Comparison of ENCODE assay signal across 1 cellular context in the genomic region with DNA sequence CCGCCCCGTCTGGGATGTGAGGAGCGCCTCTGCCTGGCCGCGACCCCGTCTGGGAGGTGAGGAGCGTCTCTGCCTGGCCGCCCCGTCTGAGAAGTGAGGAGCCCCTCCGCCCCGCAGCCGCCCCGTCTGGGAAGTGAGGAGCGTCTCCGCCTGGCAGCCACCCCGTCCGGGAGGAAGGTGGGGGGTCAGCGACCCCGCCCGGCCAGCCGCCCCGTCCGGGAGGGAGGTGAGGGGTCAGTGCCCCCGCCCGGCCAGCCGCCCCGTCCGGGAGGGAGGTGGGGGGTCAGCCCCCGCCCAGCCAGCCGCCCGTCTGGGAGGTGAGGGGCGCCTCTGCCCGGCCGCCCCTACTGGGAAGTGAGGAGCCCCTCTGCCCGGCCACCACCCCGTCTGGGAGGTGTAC.
TF ChIP-seq lines count a peak whose summit lies in the region.

No MANE protein-coding gene starts in this region.

TF ChIP-seq in K562, 482 proteins besides CTCF, POLR2A, EP300 and RAD21:
- peak; percentile 20; the same call in 1 of the 2 replicates for TF ChIP-seq RBFOX2 (IDR thresholded peaks at IDR 0.05; ENCODE audit: low read depth, low read length)
